ENCODE assay signal across 8 cellular contexts in the genomic region with DNA sequence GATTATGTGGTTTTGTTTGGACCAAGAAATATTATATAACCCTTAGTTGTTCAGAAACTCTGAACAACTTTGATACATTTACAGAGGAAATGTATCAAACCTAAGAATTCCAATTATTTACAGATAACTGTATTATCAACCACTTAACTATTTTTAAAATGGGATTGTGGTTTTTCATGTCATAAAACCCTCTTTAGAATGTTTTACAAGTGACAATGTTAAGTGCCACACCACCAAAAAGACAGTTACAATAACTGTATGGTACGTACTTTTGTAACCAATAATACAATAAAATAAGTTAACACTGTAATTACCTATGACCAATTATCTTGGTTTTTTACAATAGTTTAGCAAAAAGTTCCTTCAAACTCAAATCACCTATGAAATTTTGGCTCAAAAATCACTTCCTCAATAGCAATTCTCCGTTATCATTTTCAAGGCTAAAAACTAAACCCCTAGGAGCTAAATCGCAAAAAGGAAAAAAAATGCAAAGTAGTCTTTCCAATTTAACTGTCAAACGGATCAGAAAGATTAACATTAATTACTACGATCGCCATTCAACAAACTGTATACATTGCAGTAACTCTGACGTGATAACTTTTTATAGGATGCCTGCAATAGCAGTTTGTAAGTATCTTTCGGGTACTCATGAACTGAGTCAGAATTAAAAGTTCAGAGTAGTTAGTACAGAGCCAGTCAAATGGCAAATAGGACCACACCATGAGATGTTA. TPM values are rescaled to one million over a fixed set of nuclear protein-coding genes. Genes with fewer than 3 reads are reported as not detected.
DNase-seq lines count a peak whose midpoint lies in the region; ATAC-seq and TF ChIP-seq lines count a peak whose summit lies in the region.

No MANE protein-coding gene starts in this region.

- CTCF ChIA-PET in WTC11 (lab: Charles Lee), result no interaction called here

- no peak overlapping the region for H3K4me3 Mint-ChIP-seq in activated CD4-positive, alpha-beta T cell treated with anti-CD3 and anti-CD28 coated beads, Interleukin-2, amount 10 ng/mL, durations not matched to agents 24 days and 14 days
- H3K4me3 Mint-ChIP-seq in WTC11 (no peak overlapping the region), immature natural killer cell (no peak overlapping the region)

- no peaks in the 10 kb centered on the region for H3K27me3 Mint-ChIP-seq in activated CD4-positive, alpha-beta T cell treated with anti-CD3 and anti-CD28 coated beads, Interleukin-2, amount 10 ng/mL, durations not matched to agents 24 days and 14 days
- H3K27me3 Mint-ChIP-seq in WTC11 (ENCODE audit: low read depth), result peaks cover 16% of the 10 kb centered on the region
- peaks cover 12 to 22% (median 13%) of the 10 kb centered on the region in 3 donors for H3K27me3 Mint-ChIP-seq in immature natural killer cell (ENCODE audit: low read depth in 3 of 3)

- H3K27ac ChIP-seq in thymus (ENCODE audit: low read depth), result no peak overlapping the region

- no peaks in the 10 kb centered on the region for H3K36me3 ChIP-seq in thymus (ENCODE audit: control insufficient read depth, insufficient read depth)

- intact Hi-C loops in activated CD4-positive, alpha-beta T cell treated with anti-CD3 and anti-CD28 coated beads, Interleukin-2, amount 10 ng/mL, durations not matched to agents 24 days and 14 days (cut with micrococcal nuclease), result loop anchor here (2.0 to 5.0 kb wide), 4 partner anchors 33 to 633 kb away; a partner anchor contains a TSS

- whole genome bisulfite sequencing in thymus, result 1% methylated on average over 8 of the region's 8 CpGs

- H3K9me3 Mint-ChIP-seq in activated CD4-positive, alpha-beta T cell treated with anti-CD3 and anti-CD28 coated beads, Interleukin-2, amount 10 ng/mL, durations not matched to agents 24 days and 14 days, result no peaks in the 10 kb centered on the region
- H3K9me3 Mint-ChIP-seq in WTC11 (no peaks in the 10 kb centered on the region), immature natural killer cell (no peaks in the 10 kb centered on the region)

- POLR2A ChIA-PET in WTC11 (lab: Charles Lee), result no interaction called here

- peak overlapping the region; percentile 97 for H3K27ac Mint-ChIP-seq in activated CD4-positive, alpha-beta T cell treated with anti-CD3 and anti-CD28 coated beads, Interleukin-2, amount 10 ng/mL, durations not matched to agents 24 days and 14 days
- H3K27ac Mint-ChIP-seq in WTC11 (peak overlapping the region; percentile 67), immature natural killer cell (peak overlapping the region; percentile 91 to 97 (median 94))

- H3K27me3 ChIP-seq in thymus (ENCODE audit: control insufficient read depth, insufficient read depth), result no peaks in the 10 kb centered on the region

- H3K36me3 Mint-ChIP-seq in activated CD4-positive, alpha-beta T cell treated with anti-CD3 and anti-CD28 coated beads, Interleukin-2, amount 10 ng/mL, durations not matched to agents 24 days and 14 days (ENCODE audit: low read depth), result peaks cover 12% of the 10 kb centered on the region
- no peaks in the 10 kb centered on the region; the same call in 1 of the 2 replicates for H3K36me3 Mint-ChIP-seq in WTC11
- no peaks in the 10 kb centered on the region for H3K36me3 Mint-ChIP-seq in immature natural killer cell

- no peak for DNase-seq in activated CD4-positive, alpha-beta T cell treated with anti-CD3 and anti-CD28 coated beads, Interleukin-2, amount 10 ng/mL, durations not matched to agents 24 days and 14 days
- DNase-seq in activated CD4-positive, alpha-beta T cell treated with anti-CD3 and anti-CD28 coated beads for 4 hours, result no peak
- DNase-seq in WTC11 (ENCODE audit: low spot score) (no peak), immature natural killer cell (no peak), NCI-H2029 (lab: John Stamatoyannopoulos, UW) (no peak)

- H3K4me1 ChIP-seq in thymus (ENCODE audit: control insufficient read depth, insufficient read depth, low read length), result peaks cover 11% of the 10 kb centered on the region

- ATAC-seq in WTC11 (no peak), GM21825 (IDR thresholded peaks at IDR 0.05; ENCODE audit: unreplicated experiment) (no peak), HG03442 (IDR thresholded peaks at IDR 0.05; ENCODE audit: unreplicated experiment) (no peak)

- H3K9me3 ChIP-seq in thymus (ENCODE audit: control insufficient read depth), result no peaks in the 10 kb centered on the region

- H3K4me3 ChIP-seq in thymus (ENCODE audit: low read length), result peak overlapping the region; percentile 90

- peaks cover 35% of the 10 kb centered on the region for H3K4me1 Mint-ChIP-seq in activated CD4-positive, alpha-beta T cell treated with anti-CD3 and anti-CD28 coated beads, Interleukin-2, amount 10 ng/mL, durations not matched to agents 24 days and 14 days
- H3K4me1 Mint-ChIP-seq in WTC11 (peaks cover 19% of the 10 kb centered on the region; the same call in 1 of the 2 replicates), immature natural killer cell (peaks cover 16% of the 10 kb centered on the region in 2 donors)

- no peak for TF ChIP-seq CTCF in WTC11 (IDR thresholded peaks at IDR 0.05)

TF ChIP-seq in WTC11, 78 proteins besides CTCF, POLR2A, EP300 and RAD21:
- TF ChIP-seq RORB (CRISPR knock-in tag; IDR thresholded peaks at IDR 0.05) (no peak), NR1H2 (CRISPR knock-in tag; IDR thresholded peaks at IDR 0.05) (no peak), ZNF671 (CRISPR knock-in tag; IDR thresholded peaks at IDR 0.05) (no peak), CBFB (CRISPR knock-in tag; IDR thresholded peaks at IDR 0.05; ENCODE audit: low read depth) (no peak), GTF2I (CRISPR knock-in tag; conservative IDR thresholded peaks at IDR 0.05) (no peak), ZNF232 (CRISPR knock-in tag; IDR thresholded peaks at IDR 0.05) (no peak), PRRX2 (CRISPR knock-in tag; IDR thresholded peaks at IDR 0.05) (no peak), IRF2 (CRISPR knock-in tag; IDR thresholded peaks at IDR 0.05; ENCODE audit: borderline replicate concordance, low read depth) (no peak), ATF1 (CRISPR knock-in tag; IDR thresholded peaks at IDR 0.05) (no peak), MXD4 (CRISPR knock-in tag; IDR thresholded peaks at IDR 0.05; ENCODE audit: borderline replicate concordance) (no peak), OVOL2 (CRISPR knock-in tag; IDR thresholded peaks at IDR 0.05; ENCODE audit: borderline replicate concordance) (no peak), FOXP1 (CRISPR knock-in tag; IDR thresholded peaks at IDR 0.05; ENCODE audit: borderline replicate concordance) (no peak), ZBTB21 (CRISPR knock-in tag; IDR thresholded peaks at IDR 0.05; ENCODE audit: borderline replicate concordance) (no peak), TEAD1 (CRISPR knock-in tag; IDR thresholded peaks at IDR 0.05) (no peak)
- TF ChIP-seq, protein P1, sequence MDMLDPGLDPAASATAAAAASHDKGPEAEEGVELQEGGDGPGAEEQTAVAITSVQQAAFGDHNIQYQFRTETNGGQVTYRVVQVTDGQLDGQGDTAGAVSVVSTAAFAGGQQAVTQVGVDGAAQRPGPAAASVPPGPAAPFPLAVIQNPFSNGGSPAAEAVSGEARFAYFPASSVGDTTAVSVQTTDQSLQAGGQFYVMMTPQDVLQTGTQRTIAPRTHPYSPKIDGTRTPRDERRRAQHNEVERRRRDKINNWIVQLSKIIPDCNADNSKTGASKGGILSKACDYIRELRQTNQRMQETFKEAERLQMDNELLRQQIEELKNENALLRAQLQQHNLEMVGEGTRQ (CRISPR knock-in tag; IDR thresholded peaks at IDR 0.05), result no peak
- TF ChIP-seq, protein P2, sequence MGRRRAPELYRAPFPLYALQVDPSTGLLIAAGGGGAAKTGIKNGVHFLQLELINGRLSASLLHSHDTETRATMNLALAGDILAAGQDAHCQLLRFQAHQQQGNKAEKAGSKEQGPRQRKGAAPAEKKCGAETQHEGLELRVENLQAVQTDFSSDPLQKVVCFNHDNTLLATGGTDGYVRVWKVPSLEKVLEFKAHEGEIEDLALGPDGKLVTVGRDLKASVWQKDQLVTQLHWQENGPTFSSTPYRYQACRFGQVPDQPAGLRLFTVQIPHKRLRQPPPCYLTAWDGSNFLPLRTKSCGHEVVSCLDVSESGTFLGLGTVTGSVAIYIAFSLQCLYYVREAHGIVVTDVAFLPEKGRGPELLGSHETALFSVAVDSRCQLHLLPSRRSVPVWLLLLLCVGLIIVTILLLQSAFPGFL (CRISPR knock-in tag; IDR thresholded peaks at IDR 0.05; ENCODE audit: borderline replicate concordance), result no peak
- TF ChIP-seq, protein P3, sequence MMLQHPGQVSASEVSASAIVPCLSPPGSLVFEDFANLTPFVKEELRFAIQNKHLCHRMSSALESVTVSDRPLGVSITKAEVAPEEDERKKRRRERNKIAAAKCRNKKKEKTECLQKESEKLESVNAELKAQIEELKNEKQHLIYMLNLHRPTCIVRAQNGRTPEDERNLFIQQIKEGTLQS (CRISPR knock-in tag; conservative IDR thresholded peaks at IDR 0.05), result no peak

RNA-seq across cellular contexts. Expression of a gene that starts 1.5 kb away (rescaled TPM):
- total RNA-seq in activated CD4-positive, alpha-beta T cell treated with anti-CD3 and anti-CD28 coated beads, Interleukin-2, amount 10 ng/mL, durations not matched to agents 24 days and 14 days, result 54.7 and 56.5 TPM in 2 replicates
- 36.1 to 42.2 TPM (median 39.3 TPM) in 3 replicates for total RNA-seq in WTC11 (2021)
- polyA plus RNA-seq in immature natural killer cell, result 10 to 100 TPM; 15.3 to 56.7 (median 16.0) TPM
- polyA plus RNA-seq in thymus, result 25.6 TPM
